8 cellular contexts compared by ENCODE assay signal in genomic region chr19:47232422-47233211, GRCh38. TPM values are rescaled to one million over a fixed set of nuclear protein-coding genes. Genes with fewer than 3 reads are reported as not detected.
DNase-seq lines count a peak whose midpoint lies in the region; ATAC-seq and FAIRE-seq lines count a peak whose summit lies in the region.

No MANE protein-coding gene starts in this region.

- no peak for ATAC-seq in HG02973 (IDR thresholded peaks at IDR 0.05; ENCODE audit: unreplicated experiment)

- peak overlapping the region; percentile 54 to 88 (median 85) for H3K4me3 Mint-ChIP-seq in CD8-positive, alpha-beta memory T cell
- H3K4me3 Mint-ChIP-seq in activated naive CD8-positive, alpha-beta T cell, result peak overlapping the region; percentile 86

- H3K4me1 ChIP-seq in CD8-positive, alpha-beta memory T cell (ENCODE audit: insufficient read depth, low read length), result peaks cover 34% of the 10 kb centered on the region

- H3K4me1 Mint-ChIP-seq in CD8-positive, alpha-beta memory T cell, result peaks cover 17 to 20% (median 18%) of the 10 kb centered on the region in 3 donors
- peaks cover 20% of the 10 kb centered on the region for H3K4me1 Mint-ChIP-seq in activated naive CD8-positive, alpha-beta T cell (ENCODE audit: low read depth)

- H3K36me3 ChIP-seq in CD8-positive, alpha-beta memory T cell (ENCODE audit: insufficient read depth, low read length), result no peaks in the 10 kb centered on the region

- peak overlapping the region; percentile 84 to 97 (median 90) for H3K27ac Mint-ChIP-seq in CD8-positive, alpha-beta memory T cell
- H3K27ac Mint-ChIP-seq in activated naive CD8-positive, alpha-beta T cell, result peak overlapping the region; percentile 89

- POLR2A ChIA-PET in CD8-positive, alpha-beta memory T cell (lab: Charles Lee), result interaction anchor here (0.6 to 1.9 kb wide), 4 partner anchors 8 to 51 kb away, joined by 3 to 8 read pairs (median 5); no protein-coding TSS in a partner anchor

- no peak overlapping the region for H3K4me3 ChIP-seq in CD8-positive, alpha-beta memory T cell (ENCODE audit: low read length)

- CTCF ChIA-PET in CD8-positive, alpha-beta memory T cell (lab: Charles Lee), result interaction anchor here (0.9 to 4.8 kb wide), 3 partner anchors 12 to 22 kb away, joined by 4 to 35 read pairs (median 15); no protein-coding TSS in a partner anchor

- FAIRE-seq in urothelium cell line (lab: Jason Lieb, UNC), result no peak

- no peaks in the 10 kb centered on the region for H3K27me3 Mint-ChIP-seq in CD8-positive, alpha-beta memory T cell
- no peaks in the 10 kb centered on the region for H3K27me3 Mint-ChIP-seq in activated naive CD8-positive, alpha-beta T cell

- H3K9me3 Mint-ChIP-seq in CD8-positive, alpha-beta memory T cell, result no peaks in the 10 kb centered on the region
- H3K9me3 Mint-ChIP-seq in activated naive CD8-positive, alpha-beta T cell (ENCODE audit: low read depth), result no peaks in the 10 kb centered on the region

- H3K27me3 ChIP-seq in CD8-positive, alpha-beta memory T cell (ENCODE audit: insufficient read depth, low read length, poor library complexity, severe bottlenecking), result no peaks in the 10 kb centered on the region

- no peaks in the 10 kb centered on the region for H3K36me3 Mint-ChIP-seq in CD8-positive, alpha-beta memory T cell
- H3K36me3 Mint-ChIP-seq in activated naive CD8-positive, alpha-beta T cell, result no peaks in the 10 kb centered on the region

- no peak for DNase-seq in CD8-positive, alpha-beta memory T cell
- DNase-seq in HT1080 (ENCODE audit: low read depth), result peak; percentile 91
- peak; percentile 97 for DNase-seq in kidney tubule cell (ENCODE audit: low spot score)
- peak; percentile 66 for DNase-seq in urothelium cell line (ENCODE audit: low spot score)
- no peak for DNase-seq in NCI-H2171 (lab: John Stamatoyannopoulos, UW)
- DNase-seq in stimulated activated CD8-positive, alpha-beta memory T cell treated with anti-CD3 and anti-CD28 coated beads, Interleukin-4, amount 100 ng/mL, for 48 hours, result no peak

- no peak overlapping the region for H3K27ac ChIP-seq in CD8-positive, alpha-beta memory T cell (ENCODE audit: low read depth, low read length)

- no peaks in the 10 kb centered on the region for H3K9me3 ChIP-seq in CD8-positive, alpha-beta memory T cell (ENCODE audit: low read length)

RNA-seq across cellular contexts. Expression of gene BBC3, which starts 1.6 kb away (rescaled TPM):
- 10 to 100 TPM; 19.8 to 20.1 TPM for total RNA-seq in CD8-positive, alpha-beta memory T cell
- polyA plus RNA-seq in CD8-positive, alpha-beta memory T cell, result 8.3 TPM
- total RNA-seq in HT1080 (2014; rRNA removed; shearing (Covaris generic)), result 36.6 and 43.9 TPM in 2 replicates
- 51.6 and 64.6 TPM in 2 replicates for polyA plus RNA-seq in HT1080 (2015; cell fraction: cytosol; rRNA removed)
- 50.3 and 54.3 TPM in 2 replicates for polyA plus RNA-seq in HT1080 (2015; cell fraction: nucleus; rRNA removed)

RNA-seq across cellular contexts. Expression of gene CCDC9, which starts 23.7 kb away (rescaled TPM):
- total RNA-seq in CD8-positive, alpha-beta memory T cell, result 10 to 100 TPM; 20.4 to 23.1 TPM
- 9.4 TPM for polyA plus RNA-seq in CD8-positive, alpha-beta memory T cell
- 3.6 and 3.8 TPM in 2 replicates for total RNA-seq in HT1080 (2014; rRNA removed; shearing (Covaris generic))
- polyA plus RNA-seq in HT1080 (2015; cell fraction: cytosol; rRNA removed), result 8.7 and 11.5 TPM in 2 replicates
- 18.3 and 22.7 TPM in 2 replicates for polyA plus RNA-seq in HT1080 (2015; cell fraction: nucleus; rRNA removed)

RNA-seq across cellular contexts. Expression of gene INAFM1, which starts 42.1 kb away (rescaled TPM):
- 1 to 10 TPM; 7.3 to 9.3 TPM for total RNA-seq in CD8-positive, alpha-beta memory T cell
- polyA plus RNA-seq in CD8-positive, alpha-beta memory T cell, result 2.3 TPM
- total RNA-seq in HT1080 (2014; rRNA removed; shearing (Covaris generic)), result 1.5 and 4.0 TPM in 2 replicates
- polyA plus RNA-seq in HT1080 (2015; cell fraction: cytosol; rRNA removed), result 2.9 and 3.6 TPM in 2 replicates
- polyA plus RNA-seq in HT1080 (2015; cell fraction: nucleus; rRNA removed), result 4.4 and 6.0 TPM in 2 replicates

Comparison
In these comparisons a context has a peak if more than half of its experiments do, and no peak if none do; other contexts are left out.
1. DNase-seq: peak in HT1080 (single experiment), kidney tubule cell (single experiment) and urothelium cell line (single experiment); none in CD8-positive, alpha-beta memory T cell (0 of 5), NCI-H2171 (single experiment) and stimulated activated CD8-positive, alpha-beta memory T cell treated with anti-CD3 and anti-CD28 coated beads, Interleukin-4, amount 100 ng/mL, for 48 hours (single experiment).